16 cellular contexts compared by ENCODE assay signal in the genomic region with DNA sequence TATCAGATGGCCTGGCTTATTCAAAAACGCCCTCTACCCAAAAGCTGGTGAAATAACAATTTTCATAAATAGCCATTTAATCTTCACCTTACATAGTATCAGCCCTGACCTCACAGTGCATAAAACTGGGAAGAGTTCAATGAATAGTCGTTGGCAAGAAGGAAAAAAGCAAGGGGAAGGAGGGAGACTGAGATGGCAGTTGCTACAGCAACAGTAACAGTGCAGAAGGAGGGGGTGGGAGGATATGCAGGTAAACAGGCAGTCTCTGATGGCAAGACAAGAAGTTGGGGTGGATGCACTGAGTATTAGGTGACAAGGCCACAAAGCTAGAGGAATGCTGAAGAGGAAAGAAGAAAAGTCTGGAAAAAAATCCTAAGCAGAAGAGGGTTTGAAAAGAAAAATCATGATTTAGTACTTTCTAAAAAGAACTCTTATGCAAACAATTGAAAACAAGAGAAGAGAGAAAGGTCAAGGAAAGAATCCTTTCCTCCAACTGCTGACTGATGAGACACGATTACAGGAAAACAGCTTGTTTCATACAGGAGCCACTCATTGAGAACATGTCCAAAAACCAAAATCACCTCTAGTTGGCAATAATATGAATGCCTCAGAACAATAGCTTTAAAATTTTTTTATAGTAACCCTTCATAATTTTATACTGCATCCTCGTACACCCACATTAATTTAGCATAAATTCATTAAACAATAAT. TPM values are rescaled to one million over a fixed set of nuclear protein-coding genes. Genes with fewer than 3 reads are reported as not detected.
A peak's percentile ranks its signal among the peaks of the same experiment; 100 is the strongest.
DNase-seq lines count a peak whose midpoint lies in the region; ATAC-seq, FAIRE-seq and TF ChIP-seq lines count a peak whose summit lies in the region.
"Had no signal": no experiment of that assay in that cellular context is flagged by ENCODE, and none has a peak within 500 bp of the region (broad histone marks: within the 10 kb centered on the region; RNA-seq: fewer than 3 reads in every experiment).

No MANE protein-coding gene starts in this region.

- H3K27me3 ChIP-seq in endothelial cell of umbilical vein (ENCODE audit: control insufficient read depth in 2 of 2, insufficient read depth in 2 of 2, low read length in 2 of 2), result no peaks in the 10 kb centered on the region
- no peaks in the 10 kb centered on the region for H3K27me3 ChIP-seq in muscle layer of duodenum (ENCODE audit: low read depth, low read length)
- H3K27me3 ChIP-seq in Karpas-422 (ENCODE audit: low read length), result no peaks in the 10 kb centered on the region
- H3K27me3 ChIP-seq: foreskin keratinocyte had no signal

- BruUV-seq in endothelial cell of umbilical vein (replicated peaks; lab: Mats Ljungman, UMichigan), result no TSS peak

- no peak overlapping the region for H3K27ac ChIP-seq in endothelial cell of umbilical vein (ENCODE audit: insufficient read depth, low read depth, low read length)
- H3K27ac ChIP-seq in muscle layer of duodenum (ENCODE audit: low read length), result peak overlapping the region; percentile 64
- H3K27ac ChIP-seq in Karpas-422 (ENCODE audit: low read length), result no peak overlapping the region
- H3K27ac ChIP-seq: foreskin keratinocyte had no signal

- no peaks in the 10 kb centered on the region for H3K27me3 Mint-ChIP-seq in activated naive CD4-positive, alpha-beta T cell treated with anti-CD3 and anti-CD28 coated beads, Interleukin-2, amount 10 ng/mL, durations not matched to agents 7 days and 5 days
- H3K27me3 Mint-ChIP-seq: stimulated activated naive CD8-positive, alpha-beta T cell treated with anti-CD3 and anti-CD28 coated beads, Interleukin-15, Interleukin-2, amounts not matched to agents 100 ng/mL and 50 ng/mL, for 24 hours had no signal

- H3K79me2 ChIP-seq in endothelial cell of umbilical vein (ENCODE audit: control insufficient read depth, insufficient read depth, low read length) (peaks cover 4% of the 10 kb centered on the region), Karpas-422 (ENCODE audit: low read length) (peaks cover 35% of the 10 kb centered on the region)

- H3K4me2 ChIP-seq in endothelial cell of umbilical vein (ENCODE audit: insufficient read depth, low read length) (no peak overlapping the region), Karpas-422 (ENCODE audit: low read depth, low read length, poor library complexity, severe bottlenecking) (no peak overlapping the region)

- no peak overlapping the region for H3K9ac ChIP-seq in endothelial cell of umbilical vein (replicated peaks; ENCODE audit: extremely low read depth, insufficient read depth, low read length)
- no peak overlapping the region for H3K9ac ChIP-seq in Karpas-422 (ENCODE audit: low read length)

- peaks cover 38% of the 10 kb centered on the region for H3K4me1 ChIP-seq in endothelial cell of umbilical vein (ENCODE audit: control insufficient read depth, extremely low read depth, insufficient read depth, low read length)
- peaks cover 0 to 16% of the 10 kb centered on the region in 2 donors for H3K4me1 ChIP-seq in muscle layer of duodenum (ENCODE audit: control insufficient read depth in 1 of 2, insufficient read depth in 2 of 2, low read length in 2 of 2)
- no peaks in the 10 kb centered on the region for H3K4me1 ChIP-seq in Karpas-422 (ENCODE audit: low read length)

- no peak for FAIRE-seq in endothelial cell of umbilical vein (lab: Jason Lieb, UNC)

- H3K4me1 Mint-ChIP-seq in activated naive CD4-positive, alpha-beta T cell treated with anti-CD3 and anti-CD28 coated beads, Interleukin-2, amount 10 ng/mL, durations not matched to agents 7 days and 5 days, result peaks cover 15% of the 10 kb centered on the region

- H3K9me1 ChIP-seq in endothelial cell of umbilical vein (replicated peaks; ENCODE audit: control insufficient read depth, extremely low read depth, insufficient read depth, low read length), result no peaks in the 10 kb centered on the region

- POLR2A ChIA-PET in endothelial cell of umbilical vein (lab: Charles Lee), result no interaction called here

- CTCF ChIA-PET in activated naive CD4-positive, alpha-beta T cell treated with anti-CD3 and anti-CD28 coated beads, Interleukin-2, amount 10 ng/mL, durations not matched to agents 7 days and 5 days (lab: Charles Lee), result interaction anchor here (0.6 to 3.0 kb wide), 3 partner anchors 50 to 185 kb away, joined by 3 to 12 read pairs (median 3); no protein-coding TSS in a partner anchor
- CTCF ChIA-PET in endothelial cell of umbilical vein (lab: Charles Lee), result interaction anchor here (1.0 to 2.7 kb wide), 10 partner anchors 9 to 234 kb away, joined by 3 to 14 read pairs (median 4); no protein-coding TSS in a partner anchor

- no peak for TF ChIP-seq CTCF in endothelial cell of umbilical vein (IDR thresholded peaks at IDR 0.05; ENCODE audit: extremely low read depth in 1 of 2, insufficient read depth in 1 of 2, low read depth in 1 of 2, low read length in 2 of 2)

- peaks cover 17% of the 10 kb centered on the region for H3K36me3 Mint-ChIP-seq in activated naive CD4-positive, alpha-beta T cell treated with anti-CD3 and anti-CD28 coated beads, Interleukin-2, amount 10 ng/mL, durations not matched to agents 7 days and 5 days

- no peak for TF ChIP-seq POLR2A in endothelial cell of umbilical vein (IDR thresholded peaks at IDR 0.05; ENCODE audit: low read depth, low read length)

- dilution Hi-C loops in endothelial cell of umbilical vein (cut with MboI; ENCODE audit: extremely low pct_ligation_motif_present, low sequenced_read_pairs), result no loop called here

- peak overlapping the region; percentile 3 for H3K27ac Mint-ChIP-seq in activated naive CD4-positive, alpha-beta T cell treated with anti-CD3 and anti-CD28 coated beads, Interleukin-2, amount 10 ng/mL, durations not matched to agents 7 days and 5 days
- H3K27ac Mint-ChIP-seq: activated CD8-positive, alpha-beta T cell treated with anti-CD3 and anti-CD28 coated beads, Interleukin-2, amount 10 ng/mL, durations not matched to agents 7 days and 5 days; activated T-helper 2 cell treated with anti-CD3 and anti-CD28 coated beads, Interferon-gamma antibody, Interleukin-2, Interleukin-4, amounts not matched to agents 10 μg/mL and 5 μg/mL and 100 μg/mL, durations not matched to agents 14 hours and 24 hours and 36 hours; stimulated activated naive CD8-positive, alpha-beta T cell treated with anti-CD3 and anti-CD28 coated beads, Interleukin-15, Interleukin-2, amounts not matched to agents 100 ng/mL and 50 ng/mL, for 24 hours had no signal

- H3K9me3 ChIP-seq in endothelial cell of umbilical vein (replicated peaks; ENCODE audit: control insufficient read depth, insufficient read depth, low read length) (no peaks in the 10 kb centered on the region), muscle layer of duodenum (ENCODE audit: control insufficient read depth in 1 of 2, low read length in 2 of 2) (no peaks in the 10 kb centered on the region), Karpas-422 (ENCODE audit: low read length) (no peaks in the 10 kb centered on the region)

- H3K9me2 ChIP-seq in Karpas-422 (replicated peaks; ENCODE audit: insufficient read depth, low read length), result no peaks in the 10 kb centered on the region

- H3K4me3 ChIP-seq in endothelial cell of umbilical vein (replicated peaks in 1 of 3; ENCODE audit: insufficient read depth in 1 of 3, low read depth in 1 of 3, low read length in 3 of 3) (no peak overlapping the region), muscle layer of duodenum (ENCODE audit: low read depth in 1 of 2, low read length in 2 of 2) (no peak overlapping the region), Karpas-422 (ENCODE audit: low read length) (no peak overlapping the region)

- no peak for DNase-seq in activated naive CD4-positive, alpha-beta T cell treated with anti-CD3 and anti-CD28 coated beads, Interleukin-2, amount 10 ng/mL, durations not matched to agents 7 days and 5 days
- DNase-seq in activated naive CD4-positive, alpha-beta T cell (lab: John Stamatoyannopoulos, UW), result no peak
- DNase-seq in endothelial cell of umbilical vein (ENCODE audit: low read depth, low spot score) (peak; percentile 65), NCI-H345 (lab: John Stamatoyannopoulos, UW) (no peak), Karpas-422 (no peak)
- DNase-seq in stimulated activated CD8-positive, alpha-beta memory T cell treated with anti-CD3 and anti-CD28 coated beads, Interleukin-4, amount 100 ng/mL, for 48 hours, result no peak
- DNase-seq: activated CD8-positive, alpha-beta T cell treated with anti-CD3 and anti-CD28 coated beads, Interleukin-2, amount 10 ng/mL, durations not matched to agents 7 days and 5 days; foreskin keratinocyte; NCI-H1436 treated with DMSO at 0.1 percent for 48 hours; NCI-H524 treated with DMSO at 0.1 percent for 48 hours; OCI-M1 had no signal

- ATAC-seq in HG02852 (IDR thresholded peaks at IDR 0.05; ENCODE audit: unreplicated experiment), result no peak
- ATAC-seq: activated CD8-positive, alpha-beta T cell treated with anti-CD3 and anti-CD28 coated beads, Interleukin-2, amount 10 ng/mL, durations not matched to agents 7 days and 5 days; foreskin keratinocyte; HCT116 had no signal

- peaks cover 0 to under 1% of the 10 kb centered on the region in 2 experiments for H3K36me3 ChIP-seq in endothelial cell of umbilical vein (ENCODE audit: control insufficient read depth in 2 of 2, extremely low read depth in 1 of 2, insufficient read depth in 2 of 2, low read length in 2 of 2)
- H3K36me3 ChIP-seq in muscle layer of duodenum (ENCODE audit: control insufficient read depth in 1 of 2, insufficient read depth in 2 of 2, low read length in 2 of 2), result no peaks in the 10 kb centered on the region
- no peaks in the 10 kb centered on the region; the same call in 1 of the 2 replicates for H3K36me3 ChIP-seq in Karpas-422 (ENCODE audit: insufficient read depth, low read length)

- no peaks in the 10 kb centered on the region for H4K20me1 ChIP-seq in endothelial cell of umbilical vein (replicated peaks; ENCODE audit: control insufficient read depth, extremely low read depth, insufficient read depth, low read length)
- H4K20me1 ChIP-seq in Karpas-422 (ENCODE audit: insufficient read depth, low read depth, low read length), result no peaks in the 10 kb centered on the region

- intact Hi-C loops in endothelial cell of umbilical vein (cut with micrococcal nuclease), result no loop called here

- H3K4me3 Mint-ChIP-seq in activated naive CD4-positive, alpha-beta T cell treated with anti-CD3 and anti-CD28 coated beads, Interleukin-2, amount 10 ng/mL, durations not matched to agents 7 days and 5 days, result no peak overlapping the region
- H3K4me3 Mint-ChIP-seq: activated CD8-positive, alpha-beta T cell treated with anti-CD3 and anti-CD28 coated beads, Interleukin-2, amount 10 ng/mL, durations not matched to agents 7 days and 5 days; stimulated activated naive CD8-positive, alpha-beta T cell treated with anti-CD3 and anti-CD28 coated beads, Interleukin-15, Interleukin-2, amounts not matched to agents 100 ng/mL and 50 ng/mL, for 24 hours had no signal

- H3K9me3 Mint-ChIP-seq in activated naive CD4-positive, alpha-beta T cell treated with anti-CD3 and anti-CD28 coated beads, Interleukin-2, amount 10 ng/mL, durations not matched to agents 7 days and 5 days, result no peaks in the 10 kb centered on the region
- H3K9me3 Mint-ChIP-seq: activated T-helper 2 cell treated with anti-CD3 and anti-CD28 coated beads, Interferon-gamma antibody, Interleukin-2, Interleukin-4, amounts not matched to agents 10 μg/mL and 5 μg/mL and 100 μg/mL, durations not matched to agents 14 hours and 24 hours and 36 hours; stimulated activated naive CD8-positive, alpha-beta T cell treated with anti-CD3 and anti-CD28 coated beads, Interleukin-15, Interleukin-2, amounts not matched to agents 100 ng/mL and 50 ng/mL, for 24 hours had no signal

- H2AFZ ChIP-seq in endothelial cell of umbilical vein (ENCODE audit: low read depth, low read length) (no peak overlapping the region), Karpas-422 (ENCODE audit: low read length) (no peak overlapping the region)

RNA-seq across cellular contexts. Expression of a gene that starts 56.0 kb away (rescaled TPM):
- 35.3 and 37.9 TPM in 2 replicates for total RNA-seq in endothelial cell of umbilical vein
- polyA plus RNA-seq in endothelial cell of umbilical vein, result 49.1 and 52.5 TPM in 2 replicates
- polyA plus RNA-seq in endothelial cell of umbilical vein (2011; cell fraction: cytosol; rRNA removed), result 37.9 and 42.7 TPM in 2 replicates
- 108 and 112 TPM in 2 replicates for polyA plus RNA-seq in endothelial cell of umbilical vein (2011; cell fraction: nucleus; rRNA removed)
- 27.5 TPM in 2 replicates for polyA plus RNA-seq in endothelial cell of umbilical vein (2012)
- 44.4 and 55.2 TPM in 2 replicates for polyA minus RNA-seq in endothelial cell of umbilical vein
- polyA minus RNA-seq in endothelial cell of umbilical vein (2011; cell fraction: cytosol; rRNA and poly(A)+ RNA removed), result 7.6 TPM
- polyA minus RNA-seq in endothelial cell of umbilical vein (2011; cell fraction: nucleus; rRNA and poly(A)+ RNA removed), result 38.4 and 48.5 TPM in 2 replicates
- total RNA-seq in Karpas-422 (2014; rRNA removed; shearing (Covaris generic); ENCODE audit: low replicate concordance), result 39.8 and 45.5 TPM in 2 replicates
